In the genomic region with DNA sequence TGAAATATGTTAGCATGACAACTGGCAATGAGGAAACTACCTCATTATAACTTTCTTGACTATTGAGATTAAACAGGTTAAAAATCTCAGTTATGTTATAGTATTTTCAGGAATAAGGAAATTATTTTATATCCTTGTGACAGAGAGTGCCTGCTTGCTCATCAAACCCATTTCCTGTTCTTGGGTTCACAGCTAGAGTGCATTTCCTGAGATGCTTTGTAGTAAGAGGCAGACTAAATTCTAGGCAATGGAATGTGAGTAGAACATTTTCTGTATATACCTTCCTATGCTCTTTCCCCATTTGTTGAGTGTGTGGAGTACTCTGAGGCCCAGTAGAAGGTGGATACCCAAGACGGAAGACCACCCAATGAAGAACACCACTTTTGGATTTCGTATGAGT, we compare ENCODE assay signal across 17 cellular contexts.
"Had no signal": no experiment of that assay in that cellular context is flagged by ENCODE, and none has a peak within 500 bp of the region (broad histone marks: within the 10 kb centered on the region; RNA-seq: fewer than 3 reads in every experiment).

No MANE protein-coding gene starts in this region.

- H3K4me3 ChIP-seq: adrenal gland, breast epithelium, lung, ovary, psoas muscle, tibial nerve had no signal

- H3K27ac Mint-ChIP-seq: activated naive CD4-positive, alpha-beta T cell treated with anti-CD3 and anti-CD28 coated beads, Interleukin-2, amount 10 ng/mL, durations not matched to agents 7 days and 5 days; dendritic cell treated with granulocyte-macrophage colony-stimulating factor and Interleukin-4, amounts not matched to agents 40 ng/mL and 50 ng/mL, for 4 days; natural killer cell; stimulated activated naive CD8-positive, alpha-beta T cell treated with anti-CD3 and anti-CD28 coated beads, Interleukin-15, Interleukin-2, amounts not matched to agents 100 ng/mL and 50 ng/mL, for 24 hours; T-helper 2 cell treated with Interferon-gamma antibody and Interleukin-4, amounts not matched to agents 5 μg/mL and 100 μg/mL, for 36 hours had no signal

- ATAC-seq: psoas muscle, right cardiac atrium had no signal

- H3K27me3 Mint-ChIP-seq: activated naive CD4-positive, alpha-beta T cell treated with anti-CD3 and anti-CD28 coated beads, Interleukin-2, amount 10 ng/mL, durations not matched to agents 7 days and 5 days; dendritic cell treated with granulocyte-macrophage colony-stimulating factor and Interleukin-4, amounts not matched to agents 40 ng/mL and 50 ng/mL, for 4 days; stimulated activated naive CD8-positive, alpha-beta T cell treated with anti-CD3 and anti-CD28 coated beads, Interleukin-15, Interleukin-2, amounts not matched to agents 100 ng/mL and 50 ng/mL, for 24 hours had no signal

- DNase-seq: activated CD4-positive, alpha-beta T cell treated with anti-CD3 and anti-CD28 coated beads for 4 hours; activated effector memory CD4-positive, alpha-beta T cell treated with Interleukin-2 at 50 U/mL for 16 hours; activated naive CD4-positive, alpha-beta T cell treated with anti-CD3 and anti-CD28 coated beads, Interleukin-2, amount 10 ng/mL, durations not matched to agents 7 days and 5 days; adrenal gland; cerebellar nuclear complex; foreskin fibroblast; natural killer cell; ovary; psoas muscle; right cardiac atrium had no signal

- H3K4me1 ChIP-seq: adrenal gland, breast epithelium, psoas muscle, tibial nerve had no signal

- H3K9me3 Mint-ChIP-seq: activated naive CD4-positive, alpha-beta T cell treated with anti-CD3 and anti-CD28 coated beads, Interleukin-2, amount 10 ng/mL, durations not matched to agents 7 days and 5 days; dendritic cell treated with granulocyte-macrophage colony-stimulating factor and Interleukin-4, amounts not matched to agents 40 ng/mL and 50 ng/mL, for 4 days; natural killer cell; stimulated activated naive CD8-positive, alpha-beta T cell treated with anti-CD3 and anti-CD28 coated beads, Interleukin-15, Interleukin-2, amounts not matched to agents 100 ng/mL and 50 ng/mL, for 24 hours; T-helper 2 cell treated with Interferon-gamma antibody and Interleukin-4, amounts not matched to agents 5 μg/mL and 100 μg/mL, for 36 hours had no signal

- H3K4me3 Mint-ChIP-seq: activated naive CD4-positive, alpha-beta T cell treated with anti-CD3 and anti-CD28 coated beads, Interleukin-2, amount 10 ng/mL, durations not matched to agents 7 days and 5 days; dendritic cell treated with granulocyte-macrophage colony-stimulating factor and Interleukin-4, amounts not matched to agents 40 ng/mL and 50 ng/mL, for 4 days; natural killer cell; stimulated activated naive CD8-positive, alpha-beta T cell treated with anti-CD3 and anti-CD28 coated beads, Interleukin-15, Interleukin-2, amounts not matched to agents 100 ng/mL and 50 ng/mL, for 24 hours; T-helper 2 cell treated with Interferon-gamma antibody and Interleukin-4, amounts not matched to agents 5 μg/mL and 100 μg/mL, for 36 hours had no signal

- H3K9me3 ChIP-seq: adrenal gland, breast epithelium, ovary, psoas muscle, tibial nerve had no signal

- H3K36me3 Mint-ChIP-seq: activated naive CD4-positive, alpha-beta T cell treated with anti-CD3 and anti-CD28 coated beads, Interleukin-2, amount 10 ng/mL, durations not matched to agents 7 days and 5 days; natural killer cell had no signal

- H3K27me3 ChIP-seq: ovary, tibial nerve had no signal

- H3K36me3 ChIP-seq: adrenal gland, breast epithelium, ovary, tibial nerve had no signal

- H3K27ac ChIP-seq: adrenal gland, breast epithelium, epithelial cell of prostate, ovary, psoas muscle, tibial nerve had no signal
